ENCODE assay signal across 16 cellular contexts in genomic region chr17:18017958-18018357, GRCh38. TPM values are rescaled to one million over a fixed set of nuclear protein-coding genes. Genes with fewer than 3 reads are reported as not detected.
DNase-seq lines count a peak whose midpoint lies in the region; ATAC-seq, FAIRE-seq and TF ChIP-seq lines count a peak whose summit lies in the region.
"Had no signal": no experiment of that assay in that cellular context is flagged by ENCODE, and none has a peak within 500 bp of the region (broad histone marks: within the 10 kb centered on the region; RNA-seq: fewer than 3 reads in every experiment).

No MANE protein-coding gene starts in this region.

- H2AFZ ChIP-seq in astrocyte (ENCODE audit: low read depth, low read length) (no peak overlapping the region), parathyroid adenoma (peak overlapping the region; percentile 13)

- H3K4me3 Mint-ChIP-seq in astrocyte (ENCODE audit: unreplicated experiment) (peak overlapping the region; percentile 21), HFFc6 (no peak overlapping the region)
- H3K4me3 Mint-ChIP-seq: activated CD8-positive, alpha-beta memory T cell treated with anti-CD3 and anti-CD28 coated beads, Interleukin-2, amount 10 ng/mL, durations not matched to agents 7 days and 5 days; memory B cell had no signal

- H3K79me2 ChIP-seq in astrocyte (ENCODE audit: insufficient read depth, low read length) = no peaks in the 10 kb centered on the region
- no peaks in the 10 kb centered on the region for H3K79me2 ChIP-seq in parathyroid adenoma

- H3K27ac ChIP-seq in HUES48 (ENCODE audit: low read depth, low read length) = peak overlapping the region; percentile 54
- no peak overlapping the region for H3K27ac ChIP-seq in astrocyte (ENCODE audit: low read depth, low read length)
- peak overlapping the region; percentile 87 for H3K27ac ChIP-seq in left ventricle myocardium inferior (replicated peaks)
- peak overlapping the region; percentile 90 for H3K27ac ChIP-seq in parathyroid adenoma
- H3K27ac ChIP-seq: Peyer's patch had no signal

- H3K4me1 Mint-ChIP-seq in astrocyte (ENCODE audit: low read depth, unreplicated experiment) = peaks cover 19% of the 10 kb centered on the region
- peaks cover 6% of the 10 kb centered on the region; the same call in 1 of the 2 replicates for H3K4me1 Mint-ChIP-seq in HFFc6 (ENCODE audit: low read depth)
- H3K4me1 Mint-ChIP-seq: activated CD8-positive, alpha-beta memory T cell treated with anti-CD3 and anti-CD28 coated beads, Interleukin-2, amount 10 ng/mL, durations not matched to agents 7 days and 5 days; memory B cell had no signal

- DNase-seq in astrocyte (ENCODE audit: low read depth) (peak; percentile 64), left ventricle myocardium inferior (no peak), NCI-H748 (lab: John Stamatoyannopoulos, UW; ENCODE audit: unreplicated experiment) (no peak), HFFc6 (no peak), SKM-1 (lab: John Stamatoyannopoulos, UW; ENCODE audit: unreplicated experiment) (no peak)
- DNase-seq: activated CD8-positive, alpha-beta memory T cell treated with anti-CD3 and anti-CD28 coated beads, Interleukin-2, amount 10 ng/mL, durations not matched to agents 7 days and 5 days; gastrocnemius medialis; GOT3; NCI-H1930; NCI-H748 treated with DMSO at 0.1 percent for 48 hours; Peyer's patch; stimulated activated naive CD4-positive, alpha-beta T cell treated with Interleukin-2 at 50 U/mL for 16 hours had no signal

- H3K9me3 Mint-ChIP-seq in astrocyte (ENCODE audit: unreplicated experiment) = no peaks in the 10 kb centered on the region
- no peaks in the 10 kb centered on the region for H3K9me3 Mint-ChIP-seq in HFFc6
- H3K9me3 Mint-ChIP-seq: memory B cell had no signal

- H3K4me2 ChIP-seq in astrocyte (ENCODE audit: low read length) (peak overlapping the region; percentile 28), parathyroid adenoma (ENCODE audit: low read length) (peak overlapping the region; percentile 42)

- no peaks in the 10 kb centered on the region; the same call in 1 of the 2 replicates for H3K36me3 ChIP-seq in HUES48 (ENCODE audit: control insufficient read depth, insufficient read depth, low read length)
- H3K36me3 ChIP-seq in astrocyte (ENCODE audit: insufficient read depth, low read length) = peaks cover 2% of the 10 kb centered on the region
- peaks cover 24% of the 10 kb centered on the region for H3K36me3 ChIP-seq in left ventricle myocardium inferior
- H3K36me3 ChIP-seq in parathyroid adenoma (ENCODE audit: control insufficient read depth, insufficient read depth, low read length) = no peaks in the 10 kb centered on the region

- no peak for ATAC-seq in GM18520 (IDR thresholded peaks at IDR 0.05; ENCODE audit: unreplicated experiment)
- ATAC-seq: activated CD8-positive, alpha-beta memory T cell treated with anti-CD3 and anti-CD28 coated beads, Interleukin-2, amount 10 ng/mL, durations not matched to agents 7 days and 5 days had no signal

- no peak overlapping the region for H3K4me3 ChIP-seq in HUES48 (ENCODE audit: low read depth, low read length)
- no peak overlapping the region for H3K4me3 ChIP-seq in astrocyte (ENCODE audit: insufficient read depth, low read depth, low read length)
- H3K4me3 ChIP-seq in left ventricle myocardium inferior = no peak overlapping the region
- H3K4me3 ChIP-seq in parathyroid adenoma (ENCODE audit: low read depth, low read length) = no peak overlapping the region
- H3K4me3 ChIP-seq: gastrocnemius medialis, Peyer's patch had no signal

- H4K20me1 ChIP-seq in astrocyte (ENCODE audit: insufficient read depth, low read length) = peaks cover 7% of the 10 kb centered on the region

- peaks cover 9% of the 10 kb centered on the region for H3K36me3 Mint-ChIP-seq in astrocyte (ENCODE audit: low read depth, unreplicated experiment)
- peaks cover 6% of the 10 kb centered on the region for H3K36me3 Mint-ChIP-seq in HFFc6 (ENCODE audit: low read depth)
- H3K36me3 Mint-ChIP-seq: activated CD8-positive, alpha-beta memory T cell treated with anti-CD3 and anti-CD28 coated beads, Interleukin-2, amount 10 ng/mL, durations not matched to agents 7 days and 5 days had no signal

- H3K27ac Mint-ChIP-seq in astrocyte (ENCODE audit: unreplicated experiment) = no peak overlapping the region
- no peak overlapping the region for H3K27ac Mint-ChIP-seq in HFFc6
- H3K27ac Mint-ChIP-seq: activated CD8-positive, alpha-beta memory T cell treated with anti-CD3 and anti-CD28 coated beads, Interleukin-2, amount 10 ng/mL, durations not matched to agents 7 days and 5 days; memory B cell had no signal

- intact Hi-C loops in left ventricle myocardium inferior (cut with micrococcal nuclease) = no loop called here

- H3K9ac ChIP-seq in HUES48 (ENCODE audit: low read depth, low read length) (no peak overlapping the region), astrocyte (ENCODE audit: low read length) (no peak overlapping the region), parathyroid adenoma (no peak overlapping the region)

- TF ChIP-seq CTCF in astrocyte (IDR thresholded peaks at IDR 0.05; ENCODE audit: insufficient read depth, low read depth, low read length) (no peak), left ventricle myocardium inferior (IDR thresholded peaks at IDR 0.05; ENCODE audit: borderline replicate concordance) (no peak), parathyroid adenoma (IDR thresholded peaks at IDR 0.05) (no peak), HFFc6 (IDR thresholded peaks at IDR 0.05) (no peak)

- no peak for FAIRE-seq in astrocyte (lab: Jason Lieb, UNC)

- 0 out of 2 replicates have a peak, but pooled peaks cover 5% of the 10 kb centered on the region for H3K4me1 ChIP-seq in HUES48 (ENCODE audit: control insufficient read depth, insufficient read depth, low read length)
- H3K4me1 ChIP-seq in astrocyte (ENCODE audit: insufficient read depth, low read length) = peaks cover 9% of the 10 kb centered on the region
- peaks cover 50% of the 10 kb centered on the region for H3K4me1 ChIP-seq in left ventricle myocardium inferior
- H3K4me1 ChIP-seq in parathyroid adenoma = peaks cover 43% of the 10 kb centered on the region
- H3K4me1 ChIP-seq: Peyer's patch had no signal

- H3K9me3 ChIP-seq in HUES48 (ENCODE audit: control insufficient read depth, insufficient read depth, low read length) (no peaks in the 10 kb centered on the region), astrocyte (ENCODE audit: insufficient read depth, low read depth, low read length) (no peaks in the 10 kb centered on the region), left ventricle myocardium inferior (replicated peaks) (no peaks in the 10 kb centered on the region), parathyroid adenoma (ENCODE audit: control insufficient read depth, low read length) (no peaks in the 10 kb centered on the region)
- H3K9me3 ChIP-seq: gastrocnemius medialis, Peyer's patch had no signal

- H3K27me3 Mint-ChIP-seq in astrocyte (ENCODE audit: low read depth, unreplicated experiment) (no peaks in the 10 kb centered on the region), HFFc6 (ENCODE audit: insufficient read depth) (peaks cover 2% of the 10 kb centered on the region; the same call in 1 of the 2 replicates)
- H3K27me3 Mint-ChIP-seq: activated CD8-positive, alpha-beta memory T cell treated with anti-CD3 and anti-CD28 coated beads, Interleukin-2, amount 10 ng/mL, durations not matched to agents 7 days and 5 days; memory B cell had no signal

- no peaks in the 10 kb centered on the region for H3K27me3 ChIP-seq in HUES48 (ENCODE audit: control insufficient read depth, insufficient read depth, low read length)
- H3K27me3 ChIP-seq in astrocyte (ENCODE audit: insufficient read depth, low read length) = peaks cover 2% of the 10 kb centered on the region
- no peaks in the 10 kb centered on the region for H3K27me3 ChIP-seq in left ventricle myocardium inferior (ENCODE audit: low read depth)
- no peaks in the 10 kb centered on the region for H3K27me3 ChIP-seq in parathyroid adenoma (ENCODE audit: control insufficient read depth, insufficient read depth, low read length)
- H3K27me3 ChIP-seq: gastrocnemius medialis, Peyer's patch had no signal

RNA-seq across cellular contexts. Expression of gene ATPAF2, which starts 21.0 kb away (rescaled TPM):
- 24.8 and 27.9 TPM in 2 replicates for total RNA-seq in astrocyte
- total RNA-seq in left ventricle myocardium inferior = 37.5 TPM
- total RNA-seq in HFFc6 (2021; fragmentation: NEBNext Ultra II Directional; extraction: Animal tissue kit (Norgen Biotek cat#: 25700)) = 10 to 100 TPM; 21.5 to 28.4 (median 23.1) TPM

RNA-seq across cellular contexts. Expression of gene GID4, which starts 21.2 kb away (rescaled TPM):
- total RNA-seq in astrocyte (9.2 and 9.9 TPM in 2 replicates), left ventricle myocardium inferior (18.0 TPM)
- 10 to 100 TPM in 2 of 6 experiments, 1 to 10 TPM in 4; 8.6 to 11.9 (median 9.5) TPM for total RNA-seq in HFFc6 (2021; fragmentation: NEBNext Ultra II Directional; extraction: Animal tissue kit (Norgen Biotek cat#: 25700))

RNA-seq across cellular contexts. Expression of gene DRC3, which starts 45.3 kb away (rescaled TPM):
- total RNA-seq in astrocyte (0.43 and 1.1 TPM in 2 replicates), left ventricle myocardium inferior (1.7 TPM)
- total RNA-seq in HFFc6 (2021; fragmentation: NEBNext Ultra II Directional; extraction: Animal tissue kit (Norgen Biotek cat#: 25700)) = under 1 TPM; 0.37 to 0.73 (median 0.61) TPM
- total RNA-seq: activated CD8-positive, alpha-beta memory T cell treated with anti-CD3 and anti-CD28 coated beads, Interleukin-2, amount 10 ng/mL, durations not matched to agents 7 days and 5 days had no signal

RNA-seq across cellular contexts. Expression of gene TOM1L2, which starts 45.8 kb away (rescaled TPM):
- total RNA-seq in astrocyte (50.3 and 54.4 TPM in 2 replicates), left ventricle myocardium inferior (284 TPM)
- total RNA-seq in HFFc6 (2021; fragmentation: NEBNext Ultra II Directional; extraction: Animal tissue kit (Norgen Biotek cat#: 25700)) = 100 to 1,000 TPM in 4 of 6 experiments, 10 to 100 TPM in 2; 92.1 to 144 (median 101) TPM
